In the genomic region with DNA sequence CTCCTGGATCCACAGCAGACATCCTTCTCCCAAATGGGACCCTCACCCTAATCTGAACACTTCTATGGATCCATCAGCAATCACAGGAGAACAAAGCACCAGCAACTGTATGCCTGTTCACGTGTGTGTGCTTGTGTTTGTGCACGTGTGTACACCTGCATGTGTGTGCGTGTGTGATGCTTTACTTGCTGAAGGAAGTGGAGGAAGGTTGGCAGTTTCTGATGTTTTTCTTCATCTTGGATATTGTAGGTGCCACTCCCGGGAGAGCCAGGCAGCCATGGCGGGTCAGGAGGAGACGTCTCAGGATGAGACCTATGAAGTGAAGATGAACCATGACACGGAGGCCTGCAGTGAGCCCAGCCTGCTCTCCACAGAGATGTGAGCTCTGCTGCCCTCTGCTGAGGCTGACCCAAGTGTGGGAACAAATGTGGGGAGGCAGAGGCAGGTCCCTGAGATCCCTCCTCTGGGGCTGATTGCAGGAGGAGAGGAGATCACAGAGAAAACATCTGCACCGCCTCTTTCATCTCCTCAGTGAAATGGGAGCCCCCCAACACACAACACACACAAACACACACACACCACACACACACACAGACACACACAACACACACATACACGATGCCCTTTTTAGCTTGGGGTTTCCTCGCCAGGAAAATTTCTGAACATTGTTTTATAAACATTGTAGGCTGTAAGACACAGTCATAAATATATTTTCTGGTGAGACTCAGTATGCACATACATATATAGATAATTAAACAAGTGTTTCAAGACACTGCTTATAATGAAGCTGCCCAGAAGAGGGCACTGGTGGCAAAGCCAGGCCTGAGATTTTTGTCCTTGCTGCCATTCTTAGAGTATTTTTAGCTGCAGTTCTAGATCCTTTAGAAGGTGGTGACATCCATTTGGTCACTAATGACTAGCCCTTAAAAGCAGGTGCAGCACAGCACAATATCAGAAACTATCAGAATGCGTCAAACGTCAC, we compare ENCODE assay signal across 8 cellular contexts.
DNase-seq lines count a peak whose midpoint lies in the region; ATAC-seq and TF ChIP-seq lines count a peak whose summit lies in the region.

No MANE protein-coding gene starts in this region.

- peaks cover 7% of the 10 kb centered on the region for H3K4me1 Mint-ChIP-seq in CD4-positive, alpha-beta T cell (ENCODE audit: low read depth)

- ATAC-seq in CD4-positive, alpha-beta T cell (ENCODE audit: poor library complexity): peak; percentile 81
- ATAC-seq in GM21717 (IDR thresholded peaks at IDR 0.05; ENCODE audit: unreplicated experiment): no peak

- no peak overlapping the region for H3K27ac ChIP-seq in CD4-positive, alpha-beta T cell (ENCODE audit: low read depth, low read length)
- no peak overlapping the region for H3K27ac ChIP-seq in adrenal gland

- POLR2A ChIA-PET in CD4-positive, alpha-beta T cell (lab: Charles Lee): interaction anchor here (0.9 to 1.1 kb wide), 4 partner anchors 9 to 113 kb away, joined by 3 to 10 read pairs (median 4); no protein-coding TSS in a partner anchor

- H3K4me3 ChIP-seq in HAP-1 (no peak overlapping the region), adrenal gland (no peak overlapping the region)

- H3K36me3 ChIP-seq in HAP-1 (replicated peaks): no peaks in the 10 kb centered on the region
- H3K36me3 ChIP-seq in adrenal gland (replicated peaks in 1 of 2): no peaks in the 10 kb centered on the region

- H3K4me3 Mint-ChIP-seq in CD4-positive, alpha-beta T cell: peak overlapping the region; percentile 40

- H3K36me3 Mint-ChIP-seq in CD4-positive, alpha-beta T cell (ENCODE audit: low read depth): no peaks in the 10 kb centered on the region

- H3K27ac Mint-ChIP-seq in CD4-positive, alpha-beta T cell: peak overlapping the region; percentile 30

- H3K9me3 ChIP-seq in CD4-positive, alpha-beta T cell (ENCODE audit: control insufficient read depth, low read length): no peaks in the 10 kb centered on the region
- no peaks in the 10 kb centered on the region for H3K9me3 ChIP-seq in HAP-1
- H3K9me3 ChIP-seq in adrenal gland (replicated peaks in 1 of 3): no peaks in the 10 kb centered on the region

- intact Hi-C loops in CD4-positive, alpha-beta T cell (cut with DNase I, micrococcal nuclease): loop anchor here (1.0 to 2.0 kb wide), 3 partner anchors 102 to 358 kb away; no protein-coding TSS in a partner anchor
- intact Hi-C loops in adrenal gland (cut with DNase I): no loop called here

- peak; percentile 62 for TF ChIP-seq CTCF in CD4-positive, alpha-beta T cell (IDR thresholded peaks at IDR 0.05)
- TF ChIP-seq CTCF in adrenal gland (IDR thresholded peaks at IDR 0.05): peak in 5 of 6 experiments; percentile 28 to 48 (median 42)

- peak in 8 of 10 experiments; percentile 21 to 43 (median 33) for DNase-seq in CD4-positive, alpha-beta T cell
- DNase-seq in HAP-1 (ENCODE audit: low spot score in 2 of 2): peak; percentile 29 to 61
- DNase-seq in OCI-M1 (lab: John Stamatoyannopoulos, UW): peak; percentile 84
- peak in 3 of 7 donors; percentile 32 to 35 (median 35) for DNase-seq in adrenal gland
- DNase-seq in iPS-NIHi7 (ENCODE audit: extremely low spot score): peak; percentile 66
- peak; percentile 42 for DNase-seq in superior temporal gyrus (ENCODE audit: extremely low spot score)
- DNase-seq in NCI-H128 (lab: John Stamatoyannopoulos, UW; ENCODE audit: unreplicated experiment): no peak

- TF ChIP-seq POLR2A in adrenal gland (IDR thresholded peaks at IDR 0.05): no peak

- 58 to 71% (median 65%) methylated on average over 12 of the region's 12 CpGs for WGBS in adrenal gland, 4 donors

- H3K4me1 ChIP-seq in HAP-1: no peaks in the 10 kb centered on the region
- H3K4me1 ChIP-seq in adrenal gland (replicated peaks in 1 of 2): no peaks in the 10 kb centered on the region

- no peaks in the 10 kb centered on the region for H3K9me3 Mint-ChIP-seq in CD4-positive, alpha-beta T cell

- CTCF ChIA-PET in CD4-positive, alpha-beta T cell (lab: Charles Lee): interaction anchor here (1.0 to 2.0 kb wide), 5 partner anchors 9 to 132 kb away, joined by 3 to 27 read pairs (median 5); no protein-coding TSS in a partner anchor

- H3K27me3 ChIP-seq in CD4-positive, alpha-beta T cell (ENCODE audit: control insufficient read depth, insufficient read depth, low read length): no peaks in the 10 kb centered on the region
- H3K27me3 ChIP-seq in HAP-1 (ENCODE audit: low read depth) (no peaks in the 10 kb centered on the region), adrenal gland (no peaks in the 10 kb centered on the region)

- in situ Hi-C loops in HAP-1 (cut with MboI; ENCODE audit: low sequenced_read_pairs): loop anchor here (10.0 kb wide), 1 partner anchor 102 kb away; no protein-coding TSS in a partner anchor

- H3K27me3 Mint-ChIP-seq in CD4-positive, alpha-beta T cell: no peaks in the 10 kb centered on the region

Comparison
In these comparisons a context has a peak if more than half of its experiments do, and no peak if none do; other contexts are left out.
1. intact Hi-C loops: an anchor here in CD4-positive, alpha-beta T cell (1.0 to 2.0 kb wide); none called in adrenal gland.